ENCODE assay signal across 34 cellular contexts in the genomic region with DNA sequence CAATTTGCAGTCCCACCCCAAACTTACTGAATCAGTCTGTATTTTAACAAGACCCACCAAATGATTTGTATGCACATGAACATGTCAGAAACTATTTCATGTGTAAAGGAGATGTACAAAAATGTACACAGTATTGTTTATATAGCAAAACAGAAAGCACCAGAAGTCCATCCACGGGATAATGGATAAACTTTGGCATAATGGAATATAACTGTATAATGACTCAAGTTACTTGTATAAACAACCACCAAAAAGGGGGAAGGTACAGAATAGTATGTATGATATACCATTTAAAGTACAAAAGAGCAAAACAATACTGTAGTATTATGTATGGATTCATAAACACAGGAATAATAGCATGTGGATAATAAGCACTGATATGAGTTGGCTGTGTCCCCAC.
"Had no signal": no experiment of that assay in that cellular context is flagged by ENCODE, and none has a peak within 500 bp of the region (broad histone marks: within the 10 kb centered on the region; RNA-seq: fewer than 3 reads in every experiment).

No MANE protein-coding gene starts in this region.

- H3K4me3 ChIP-seq: adrenal gland, body of pancreas, breast epithelium had no signal

- H3K27ac ChIP-seq: adrenal gland, body of pancreas, brain microvascular endothelial cell, breast epithelium, VCaP had no signal

- H3K27me3 ChIP-seq: adrenal gland, body of pancreas, brain microvascular endothelial cell, breast epithelium had no signal

- DNase-seq: activated B cell treated with CpG ODN at 0.5 μM for 24 hours; activated CD4-positive, alpha-beta memory T cell treated with anti-CD3 and anti-CD28 coated beads for 36 hours; activated CD4-positive, alpha-beta T cell treated with anti-CD3 and anti-CD28 coated beads for 4 hours; activated CD4-positive, alpha-beta T cell treated with anti-CD3 and anti-CD28 coated beads, Interleukin-2, amount 10 ng/mL, durations not matched to agents 24 days and 14 days; activated CD4-positive, alpha-beta T cell treated with anti-CD3 and anti-CD28 coated beads, Interleukin-2, amount 50 U/mL, for 1 hour; activated CD4-positive, alpha-beta T cell treated with anti-CD3 and anti-CD28 coated beads, Interleukin-2, amount 50 U/mL, for 4 hours; activated CD4-positive, CD25-positive, alpha-beta regulatory T cell treated with anti-CD3 and anti-CD28 coated beads, Interleukin-2, amount 50 U/mL, for 72 hours; activated CD8-positive, alpha-beta memory T cell treated with anti-CD3 and anti-CD28 coated beads, Interleukin-2, amount 50 U/mL, for 4 hours; activated effector memory CD4-positive, alpha-beta T cell treated with anti-CD3 and anti-CD28 coated beads, Interleukin-2, amount 50 U/mL, for 16 hours; activated gamma-delta T cell treated with Interleukin-2 at 50 U/mL for 16 hours; activated naive CD4-positive, alpha-beta T cell; activated naive CD4-positive, alpha-beta T cell treated with anti-CD3 and anti-CD28 coated beads for 36 hours; activated naive CD4-positive, alpha-beta T cell treated with anti-CD3 and anti-CD28 coated beads, Interleukin-2, amount 50 U/mL, for 16 hours; activated naive CD8-positive, alpha-beta T cell treated with anti-CD3 and anti-CD28 coated beads for 36 hours; activated T-cell treated with anti-CD3 and anti-CD28 coated beads for 4 hours; activated T-cell treated with anti-CD3 and anti-CD28 coated beads, Interleukin-2, amount 50 U/mL, for 1 hour; activated T-cell treated with anti-CD3 and anti-CD28 coated beads, Interleukin-2, amount 50 U/mL, for 4 hours; activated T-cell treated with anti-CD3 and anti-CD28 coated beads, Interleukin-2, amount 50 U/mL, for 72 hours; adrenal gland; amniotic stem cell; aorta; body of pancreas; brain microvascular endothelial cell; central memory CD4-positive, alpha-beta T cell; T-helper 1 cell; T-helper 2 cell; T-helper 9 cell had no signal

- H3K4me1 ChIP-seq: body of pancreas, breast epithelium had no signal

- H3K9me3 ChIP-seq: adrenal gland, body of pancreas, breast epithelium had no signal

- ATAC-seq: activated CD8-positive, alpha-beta T cell treated with anti-CD3 and anti-CD28 coated beads for 36 hours; activated naive CD4-positive, alpha-beta T cell treated with anti-CD3 and anti-CD28 coated beads, Interleukin-2, amount 50 U/mL, for 72 hours; activated T-cell treated with anti-CD3 and anti-CD28 coated beads, Interleukin-2, amount 50 U/mL, for 4 hours; activated T-cell treated with anti-CD3 and anti-CD28 coated beads, Interleukin-2, amount 50 U/mL, for 72 hours; activated T-helper 17 cell treated with anti-CD3 and anti-CD28 coated beads, Interleukin-2, amount 50 U/mL, for 72 hours; body of pancreas had no signal

- FAIRE-seq: astrocyte, TTC549 had no signal
